ENCODE assay signal across 22 cellular contexts in genomic region chr17:66589892-66590291, GRCh38.
"Had no signal": no experiment of that assay in that cellular context is flagged by ENCODE, and none has a peak within 500 bp of the region (broad histone marks: within the 10 kb centered on the region; RNA-seq: fewer than 3 reads in every experiment).

No MANE protein-coding gene starts in this region.

- H3K36me3 Mint-ChIP-seq: IgD-negative memory B cell had no signal

- H3K4me3 Mint-ChIP-seq: IgD-negative memory B cell had no signal

- H3K27me3 Mint-ChIP-seq: IgD-negative memory B cell had no signal

- ATAC-seq: K562, Panc1, PC-3 had no signal

- DNase-seq: Kasumi-1, MM.1S, NCI-H1092 treated with DMSO at 0.1 percent for 48 hours, NCI-H1436, NCI-H187, NCI-H2029, NCI-H2081 treated with DMSO at 0.1 percent for 48 hours, NCI-H2171, NCI-H226, NCI-H446, NCI-H510A, NCI-H524 treated with DMSO at 0.1 percent for 48 hours, NCI-H69, NCI-H774, PC-3, SHP77, SK-N-SH had no signal

- H3K27ac Mint-ChIP-seq: IgD-negative memory B cell had no signal

- H3K9me3 Mint-ChIP-seq: IgD-negative memory B cell had no signal

- H3K4me3 ChIP-seq: K562 had no signal

- H3K9me3 ChIP-seq: SK-N-SH had no signal

- H3K27ac ChIP-seq: KMS-11, RWPE1 had no signal

- FAIRE-seq: K562 had no signal

- H3K9ac ChIP-seq: KMS-11, SK-N-SH had no signal
